In the genomic region with DNA sequence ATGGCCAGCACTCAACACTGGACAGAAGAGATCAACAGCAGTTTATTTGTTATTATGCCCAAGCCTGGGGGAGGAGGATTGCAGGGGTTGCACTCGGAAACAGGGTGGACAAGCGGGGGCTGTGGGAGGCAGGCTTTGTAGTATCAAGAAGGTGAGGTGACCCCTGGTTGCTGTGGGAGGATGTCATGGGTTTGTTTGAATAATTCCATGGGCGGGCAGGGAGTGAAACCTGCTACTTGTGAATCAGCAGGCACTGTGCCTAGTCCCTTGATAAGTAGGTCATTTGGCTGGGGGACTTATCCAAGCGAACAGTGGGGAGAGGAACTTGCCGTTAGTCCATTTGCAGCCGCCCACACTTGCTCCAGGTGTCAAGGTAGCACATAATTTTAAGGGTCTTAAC, we compare ENCODE assay signal across 1 cellular context.
TF ChIP-seq lines count a peak whose summit lies in the region.

No MANE protein-coding gene starts in this region.

TF ChIP-seq in H1, 55 proteins besides CTCF, POLR2A, EP300 and RAD21 (continued from another document):
- TF ChIP-seq, protein P1, sequence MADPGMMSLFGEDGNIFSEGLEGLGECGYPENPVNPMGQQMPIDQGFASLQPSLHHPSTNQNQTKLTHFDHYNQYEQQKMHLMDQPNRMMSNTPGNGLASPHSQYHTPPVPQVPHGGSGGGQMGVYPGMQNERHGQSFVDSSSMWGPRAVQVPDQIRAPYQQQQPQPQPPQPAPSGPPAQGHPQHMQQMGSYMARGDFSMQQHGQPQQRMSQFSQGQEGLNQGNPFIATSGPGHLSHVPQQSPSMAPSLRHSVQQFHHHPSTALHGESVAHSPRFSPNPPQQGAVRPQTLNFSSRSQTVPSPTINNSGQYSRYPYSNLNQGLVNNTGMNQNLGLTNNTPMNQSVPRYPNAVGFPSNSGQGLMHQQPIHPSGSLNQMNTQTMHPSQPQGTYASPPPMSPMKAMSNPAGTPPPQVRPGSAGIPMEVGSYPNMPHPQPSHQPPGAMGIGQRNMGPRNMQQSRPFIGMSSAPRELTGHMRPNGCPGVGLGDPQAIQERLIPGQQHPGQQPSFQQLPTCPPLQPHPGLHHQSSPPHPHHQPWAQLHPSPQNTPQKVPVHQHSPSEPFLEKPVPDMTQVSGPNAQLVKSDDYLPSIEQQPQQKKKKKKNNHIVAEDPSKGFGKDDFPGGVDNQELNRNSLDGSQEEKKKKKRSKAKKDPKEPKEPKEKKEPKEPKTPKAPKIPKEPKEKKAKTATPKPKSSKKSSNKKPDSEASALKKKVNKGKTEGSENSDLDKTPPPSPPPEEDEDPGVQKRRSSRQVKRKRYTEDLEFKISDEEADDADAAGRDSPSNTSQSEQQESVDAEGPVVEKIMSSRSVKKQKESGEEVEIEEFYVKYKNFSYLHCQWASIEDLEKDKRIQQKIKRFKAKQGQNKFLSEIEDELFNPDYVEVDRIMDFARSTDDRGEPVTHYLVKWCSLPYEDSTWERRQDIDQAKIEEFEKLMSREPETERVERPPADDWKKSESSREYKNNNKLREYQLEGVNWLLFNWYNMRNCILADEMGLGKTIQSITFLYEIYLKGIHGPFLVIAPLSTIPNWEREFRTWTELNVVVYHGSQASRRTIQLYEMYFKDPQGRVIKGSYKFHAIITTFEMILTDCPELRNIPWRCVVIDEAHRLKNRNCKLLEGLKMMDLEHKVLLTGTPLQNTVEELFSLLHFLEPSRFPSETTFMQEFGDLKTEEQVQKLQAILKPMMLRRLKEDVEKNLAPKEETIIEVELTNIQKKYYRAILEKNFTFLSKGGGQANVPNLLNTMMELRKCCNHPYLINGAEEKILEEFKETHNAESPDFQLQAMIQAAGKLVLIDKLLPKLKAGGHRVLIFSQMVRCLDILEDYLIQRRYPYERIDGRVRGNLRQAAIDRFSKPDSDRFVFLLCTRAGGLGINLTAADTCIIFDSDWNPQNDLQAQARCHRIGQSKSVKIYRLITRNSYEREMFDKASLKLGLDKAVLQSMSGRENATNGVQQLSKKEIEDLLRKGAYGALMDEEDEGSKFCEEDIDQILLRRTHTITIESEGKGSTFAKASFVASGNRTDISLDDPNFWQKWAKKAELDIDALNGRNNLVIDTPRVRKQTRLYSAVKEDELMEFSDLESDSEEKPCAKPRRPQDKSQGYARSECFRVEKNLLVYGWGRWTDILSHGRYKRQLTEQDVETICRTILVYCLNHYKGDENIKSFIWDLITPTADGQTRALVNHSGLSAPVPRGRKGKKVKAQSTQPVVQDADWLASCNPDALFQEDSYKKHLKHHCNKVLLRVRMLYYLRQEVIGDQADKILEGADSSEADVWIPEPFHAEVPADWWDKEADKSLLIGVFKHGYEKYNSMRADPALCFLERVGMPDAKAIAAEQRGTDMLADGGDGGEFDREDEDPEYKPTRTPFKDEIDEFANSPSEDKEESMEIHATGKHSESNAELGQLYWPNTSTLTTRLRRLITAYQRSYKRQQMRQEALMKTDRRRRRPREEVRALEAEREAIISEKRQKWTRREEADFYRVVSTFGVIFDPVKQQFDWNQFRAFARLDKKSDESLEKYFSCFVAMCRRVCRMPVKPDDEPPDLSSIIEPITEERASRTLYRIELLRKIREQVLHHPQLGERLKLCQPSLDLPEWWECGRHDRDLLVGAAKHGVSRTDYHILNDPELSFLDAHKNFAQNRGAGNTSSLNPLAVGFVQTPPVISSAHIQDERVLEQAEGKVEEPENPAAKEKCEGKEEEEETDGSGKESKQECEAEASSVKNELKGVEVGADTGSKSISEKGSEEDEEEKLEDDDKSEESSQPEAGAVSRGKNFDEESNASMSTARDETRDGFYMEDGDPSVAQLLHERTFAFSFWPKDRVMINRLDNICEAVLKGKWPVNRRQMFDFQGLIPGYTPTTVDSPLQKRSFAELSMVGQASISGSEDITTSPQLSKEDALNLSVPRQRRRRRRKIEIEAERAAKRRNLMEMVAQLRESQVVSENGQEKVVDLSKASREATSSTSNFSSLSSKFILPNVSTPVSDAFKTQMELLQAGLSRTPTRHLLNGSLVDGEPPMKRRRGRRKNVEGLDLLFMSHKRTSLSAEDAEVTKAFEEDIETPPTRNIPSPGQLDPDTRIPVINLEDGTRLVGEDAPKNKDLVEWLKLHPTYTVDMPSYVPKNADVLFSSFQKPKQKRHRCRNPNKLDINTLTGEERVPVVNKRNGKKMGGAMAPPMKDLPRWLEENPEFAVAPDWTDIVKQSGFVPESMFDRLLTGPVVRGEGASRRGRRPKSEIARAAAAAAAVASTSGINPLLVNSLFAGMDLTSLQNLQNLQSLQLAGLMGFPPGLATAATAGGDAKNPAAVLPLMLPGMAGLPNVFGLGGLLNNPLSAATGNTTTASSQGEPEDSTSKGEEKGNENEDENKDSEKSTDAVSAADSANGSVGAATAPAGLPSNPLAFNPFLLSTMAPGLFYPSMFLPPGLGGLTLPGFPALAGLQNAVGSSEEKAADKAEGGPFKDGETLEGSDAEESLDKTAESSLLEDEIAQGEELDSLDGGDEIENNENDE (IDR thresholded peaks at IDR 0.05; ENCODE audit: insufficient replicate concordance, low read length) = no peak
- TF ChIP-seq SP1 (IDR thresholded peaks at IDR 0.05; ENCODE audit: low read depth, low read length) (no peak), FOSL1 (IDR thresholded peaks at IDR 0.05; ENCODE audit: insufficient read depth, low read depth, low read length) (no peak), SP4 (IDR thresholded peaks at IDR 0.05; ENCODE audit: low read length) (no peak), CREB1 (IDR thresholded peaks at IDR 0.05) (no peak), YY1 (IDR thresholded peaks at IDR 0.05; ENCODE audit: low read depth, low read length) (no peak), EZH2 (IDR thresholded peaks at IDR 0.05; ENCODE audit: low read depth, low read length, severe bottlenecking) (no peak), KDM5A (IDR thresholded peaks at IDR 0.05; ENCODE audit: low read length) (no peak), RBBP5 (IDR thresholded peaks at IDR 0.05; ENCODE audit: borderline replicate concordance, low read depth, low read length) (no peak), NRF1 (IDR thresholded peaks at IDR 0.05; ENCODE audit: low read depth, low read length) (no peak)
TF ChIP-seq in H1: peak in this region for 0.
